9 cellular contexts compared by ENCODE assay signal in genomic region chr9:79256691-79257213, GRCh38.
A peak's percentile ranks its signal among the peaks of the same experiment; 100 is the strongest.
DNase-seq lines count a peak whose midpoint lies in the region; ATAC-seq and TF ChIP-seq lines count a peak whose summit lies in the region.
"Had no signal": no experiment of that assay in that cellular context is flagged by ENCODE, and none has a peak within 500 bp of the region (broad histone marks: within the 10 kb centered on the region; RNA-seq: fewer than 3 reads in every experiment).

No MANE protein-coding gene starts in this region.

- H3K27me3 ChIP-seq in brain microvascular endothelial cell (replicated peaks) = no peaks in the 10 kb centered on the region
- peaks cover 16% of the 10 kb centered on the region for H3K27me3 ChIP-seq in upper lobe of right lung

- H3K4me3 ChIP-seq in brain microvascular endothelial cell (ENCODE audit: low read depth, low read length) (peak overlapping the region; percentile 43), upper lobe of right lung (no peak overlapping the region)

- DNase-seq in AG20443 (ENCODE audit: low spot score) = peak; percentile 61
- peak; percentile 50 for DNase-seq in NCI-H1436 (lab: John Stamatoyannopoulos, UW)
- no peak for DNase-seq in brain microvascular endothelial cell
- DNase-seq in myocyte (ENCODE audit: low read depth) = peak; percentile 26
- DNase-seq in upper lobe of right lung = no peak
- DNase-seq in GM20000 (ENCODE audit: low spot score) = no peak
- no peak for DNase-seq in activated T-cell treated with anti-CD3 and anti-CD28 coated beads, Interleukin-2, amount 50 U/mL, for 48 hours
- DNase-seq: SIG-M5 had no signal

- in situ Hi-C loops in brain microvascular endothelial cell (cut with HindIII; ENCODE audit: low pct_ligation_motif_present, low sequenced_read_pairs) = no loop called here

- no peaks in the 10 kb centered on the region for H3K4me1 ChIP-seq in upper lobe of right lung

- H3K36me3 ChIP-seq in brain microvascular endothelial cell (replicated peaks) = no peaks in the 10 kb centered on the region
- H3K36me3 ChIP-seq in upper lobe of right lung = no peaks in the 10 kb centered on the region

- ATAC-seq in HG02678 (IDR thresholded peaks at IDR 0.05; ENCODE audit: unreplicated experiment) = no peak
- no peak for ATAC-seq in upper lobe of right lung

- H3K27ac ChIP-seq in brain microvascular endothelial cell (no peak overlapping the region), upper lobe of right lung (no peak overlapping the region)

- H3K9me3 ChIP-seq in upper lobe of right lung = no peaks in the 10 kb centered on the region

- TF ChIP-seq CTCF in brain microvascular endothelial cell (IDR thresholded peaks at IDR 0.05; ENCODE audit: low read depth, low read length, missing control alignments) (no peak), upper lobe of right lung (IDR thresholded peaks at IDR 0.05) (no peak), GM20000 (IDR thresholded peaks at IDR 0.05; ENCODE audit: extremely low read depth, missing control alignments) (no peak)

- intact Hi-C loops in upper lobe of right lung (cut with DNase I) = no loop called here

Comparison
In these comparisons a context has a peak if more than half of its experiments do, and no peak if none do; other contexts are left out.
1. DNase-seq: peak in AG20443 (single experiment), NCI-H1436 (single experiment) and myocyte (single experiment); none in brain microvascular endothelial cell (single experiment), upper lobe of right lung (single experiment), GM20000 (single experiment) and activated T-cell treated with anti-CD3 and anti-CD28 coated beads, Interleukin-2, amount 50 U/mL, for 48 hours (0 of 2).